ENCODE assay signal across 1 cellular context in genomic region chr11:121463689-121464335, GRCh38.
TF ChIP-seq lines count a peak whose summit lies in the region.

No MANE protein-coding gene starts in this region.

TF ChIP-seq in GM23338, 12 proteins besides CTCF, POLR2A, EP300 and RAD21 (continued from another document):
- no peak for TF ChIP-seq REST (IDR thresholded peaks at IDR 0.05; ENCODE audit: unreplicated experiment)
